In genomic region chr12:18141583-18141982, GRCh38 we compare ENCODE assay signal across 10 cellular contexts. TPM values are rescaled to one million over a fixed set of nuclear protein-coding genes. Genes with fewer than 3 reads are reported as not detected.
DNase-seq lines count a peak whose midpoint lies in the region; ATAC-seq and TF ChIP-seq lines count a peak whose summit lies in the region.
"Had no signal": no experiment of that assay in that cellular context is flagged by ENCODE, and none has a peak within 500 bp of the region (broad histone marks: within the 10 kb centered on the region; RNA-seq: fewer than 3 reads in every experiment).

No MANE protein-coding gene starts in this region.

- H3K27me3 ChIP-seq in PC-3 (ENCODE audit: low read length), result no peaks in the 10 kb centered on the region
- no peaks in the 10 kb centered on the region for H3K27me3 ChIP-seq in fibroblast of lung (ENCODE audit: control insufficient read depth, insufficient read depth, low read length)
- H3K27me3 ChIP-seq: pancreas had no signal

- TF ChIP-seq CTCF in PC-3 (conservative IDR thresholded peaks at IDR 0.05; ENCODE audit: low read depth, low read length) (no peak), fibroblast of lung (conservative IDR thresholded peaks at IDR 0.05 in 1 of 2, IDR thresholded peaks at IDR 0.05 in 1 of 2; ENCODE audit: low read depth in 1 of 2, low read length in 2 of 2) (no peak)

- H3K36me3 ChIP-seq in PC-3 (ENCODE audit: low read depth, low read length), result no peaks in the 10 kb centered on the region
- no peaks in the 10 kb centered on the region for H3K36me3 ChIP-seq in fibroblast of lung (ENCODE audit: control insufficient read depth, insufficient read depth, low read length)
- H3K36me3 ChIP-seq: pancreas had no signal

- peak overlapping the region; percentile 66 for H3K4me2 ChIP-seq in PC-3 (ENCODE audit: low read length)
- no peak overlapping the region for H3K4me2 ChIP-seq in fibroblast of lung (ENCODE audit: extremely low read depth, insufficient read depth, low read length)

- peak overlapping the region; percentile 44 for H3K27ac ChIP-seq in PC-3 (ENCODE audit: low read length)
- no peak overlapping the region for H3K27ac ChIP-seq in fibroblast of lung (ENCODE audit: insufficient read depth, low read length)
- H3K27ac ChIP-seq: pancreas had no signal

- CTCF ChIA-PET in PC-3 (lab: Charles Lee), result no interaction called here

- DNase-seq in HS-27A (ENCODE audit: low read depth), result peak; percentile 64
- DNase-seq in PC-3, result peak; percentile 80
- peak; percentile 43 to 74 for DNase-seq in fibroblast of lung (ENCODE audit: low read depth in 2 of 2)
- no peak for DNase-seq in sciatic nerve (ENCODE audit: low spot score)
- DNase-seq in SW480 (ENCODE audit: low spot score), result no peak
- no peak for DNase-seq in G401 (ENCODE audit: low spot score)
- DNase-seq: immature natural killer cell, pancreas had no signal

- intact Hi-C loops in PC-3 (cut with micrococcal nuclease), result loop anchor here (2.0 kb wide), 1 partner anchor 179 kb away; no protein-coding TSS in a partner anchor
- intact Hi-C loops in sciatic nerve (cut with DNase I), result no loop called here

- H4K20me1 ChIP-seq in PC-3 (ENCODE audit: low read length), result no peaks in the 10 kb centered on the region
- H4K20me1 ChIP-seq in fibroblast of lung (ENCODE audit: control insufficient read depth, extremely low read depth, insufficient read depth, low read length), result no peaks in the 10 kb centered on the region

- H3F3A ChIP-seq in PC-3 (ENCODE audit: low read length, unreplicated experiment), result no peaks in the 10 kb centered on the region

- H3K4me3 ChIP-seq in PC-3 (ENCODE audit: low read length) (no peak overlapping the region), fibroblast of lung (replicated peaks in 1 of 4; ENCODE audit: control extremely low read depth in 1 of 4, insufficient read depth in 1 of 4, low read depth in 3 of 4, low read length in 4 of 4) (no peak overlapping the region)
- H3K4me3 ChIP-seq: pancreas had no signal

- POLR2A ChIA-PET in PC-3 (lab: Charles Lee; ENCODE audit: unreplicated experiment), result no interaction called here

- peak; percentile 83 for ATAC-seq in PC-3
- ATAC-seq in sciatic nerve, result peak; percentile 24
- ATAC-seq in GM21786 (IDR thresholded peaks at IDR 0.05; ENCODE audit: unreplicated experiment), result no peak
- no peak for ATAC-seq in HG03378 (IDR thresholded peaks at IDR 0.05; ENCODE audit: unreplicated experiment)

- H2AFZ ChIP-seq in PC-3 (ENCODE audit: low read length) (no peak overlapping the region), fibroblast of lung (ENCODE audit: low read length) (no peak overlapping the region)

- H3K9me3 ChIP-seq in PC-3 (ENCODE audit: low read length), result no peaks in the 10 kb centered on the region
- no peaks in the 10 kb centered on the region for H3K9me3 ChIP-seq in fibroblast of lung (ENCODE audit: control insufficient read depth, insufficient read depth, low read depth, low read length)
- H3K9me3 ChIP-seq: pancreas had no signal

- H3K9ac ChIP-seq in PC-3 (ENCODE audit: low read length) (no peak overlapping the region), fibroblast of lung (ENCODE audit: insufficient read depth, low read length) (no peak overlapping the region)

- no TSS peak for BruUV-seq in PC-3 (replicated peaks; lab: Mats Ljungman, UMichigan)

- in situ Hi-C loops in G401 (cut with HindIII; ENCODE audit: low sequenced_read_pairs), result no loop called here

- no peaks in the 10 kb centered on the region for H3K9me2 ChIP-seq in PC-3 (replicated peaks; ENCODE audit: low read length)

- H3K4me1 ChIP-seq in PC-3 (ENCODE audit: insufficient read depth, low read length) (peaks cover 21% of the 10 kb centered on the region), fibroblast of lung (ENCODE audit: control insufficient read depth, extremely low read depth, insufficient read depth, low read length) (no peaks in the 10 kb centered on the region)
- H3K4me1 ChIP-seq: pancreas had no signal

- H3K79me2 ChIP-seq in PC-3 (ENCODE audit: low read length), result no peaks in the 10 kb centered on the region
- no peaks in the 10 kb centered on the region for H3K79me2 ChIP-seq in fibroblast of lung (ENCODE audit: control insufficient read depth, insufficient read depth, low read length)

RNA-seq across cellular contexts. Expression of gene RERGL, which starts 51.6 kb away (rescaled TPM):
- not detected in 2 replicates for total RNA-seq in PC-3 (2014; rRNA removed)
- total RNA-seq in fibroblast of lung, result not detected in 2 replicates
- 0.09 TPM in 1 of 2 replicates, not detected in the other for polyA plus RNA-seq in fibroblast of lung
- polyA plus RNA-seq in fibroblast of lung (2012), result not detected in 2 replicates
- polyA minus RNA-seq in fibroblast of lung (ENCODE audit: low replicate concordance), result not detected in 2 replicates
- 10.1 TPM for total RNA-seq in sciatic nerve
- total RNA-seq in G401 (2014; rRNA removed; shearing (Covaris generic)), result not detected in 2 replicates
- polyA plus RNA-seq: immature natural killer cell had no signal

Comparison
In these comparisons a context has a peak if more than half of its experiments do, and no peak if none do; other contexts are left out.
1. DNase-seq: peak in HS-27A (single experiment), PC-3 (single experiment) and fibroblast of lung (2 of 2); none in sciatic nerve (single experiment), SW480 (single experiment) and G401 (single experiment).
2. ATAC-seq: peak in PC-3 (single experiment) and sciatic nerve (single experiment); none in GM21786 (single experiment) and HG03378 (single experiment).
3. RNA of gene RERGL, which starts 51.6 kb away (total RNA-seq): 10.1 TPM in sciatic nerve (single experiment); not detected in PC-3, not detected in fibroblast of lung and not detected in G401; every median in the first group is over 10 times any median in the second.